In genomic region chr19:44111910-44112463, GRCh38 we compare ENCODE assay signal across 9 cellular contexts. TPM values are rescaled to one million over a fixed set of nuclear protein-coding genes. Genes with fewer than 3 reads are reported as not detected.
DNase-seq lines count a peak whose midpoint lies in the region; ATAC-seq and TF ChIP-seq lines count a peak whose summit lies in the region.
"Had no signal": no experiment of that assay in that cellular context is flagged by ENCODE, and none has a peak within 500 bp of the region (broad histone marks: within the 10 kb centered on the region; RNA-seq: fewer than 3 reads in every experiment).

No MANE protein-coding gene starts in this region.

- no peak overlapping the region for H3K27ac Mint-ChIP-seq in stimulated activated naive CD8-positive, alpha-beta T cell treated with anti-CD3 and anti-CD28 coated beads, Interleukin-15, amount 100 ng/mL, for 72 hours

- no peaks in the 10 kb centered on the region for H3K27me3 ChIP-seq in adipocyte (replicated peaks; ENCODE audit: control insufficient read depth, insufficient read depth, low read length)
- H3K27me3 ChIP-seq in iPS-18a (ENCODE audit: control insufficient read depth, insufficient read depth, low read length), result no peaks in the 10 kb centered on the region
- no peaks in the 10 kb centered on the region for H3K27me3 ChIP-seq in MM.1S (replicated peaks; ENCODE audit: insufficient read depth, low read length)
- H3K27me3 ChIP-seq: SJSA1 had no signal

- no peak overlapping the region for H3K4me2 ChIP-seq in MM.1S (ENCODE audit: low read depth, low read length)

- H2AFZ ChIP-seq in MM.1S (ENCODE audit: low read length), result no peak overlapping the region

- no peaks in the 10 kb centered on the region for H4K20me1 ChIP-seq in MM.1S (ENCODE audit: insufficient read depth, low read length)

- H3K79me2 ChIP-seq in MM.1S (ENCODE audit: low read length), result no peaks in the 10 kb centered on the region

- no peak for TF ChIP-seq CTCF in MM.1S (IDR thresholded peaks at IDR 0.05; ENCODE audit: low read length)

- H3K36me3 ChIP-seq in adipocyte (ENCODE audit: control insufficient read depth, insufficient read depth, low read length, severe bottlenecking) (peaks cover 26% of the 10 kb centered on the region), iPS-18a (ENCODE audit: control insufficient read depth, low read depth, low read length) (peaks cover 8% of the 10 kb centered on the region), MM.1S (replicated peaks; ENCODE audit: insufficient read depth, low read length) (no peaks in the 10 kb centered on the region; the same call in 1 of the 2 replicates)

- H3K27ac ChIP-seq in iPS-18a (ENCODE audit: low read length) (no peak overlapping the region), MM.1S (ENCODE audit: low read length) (no peak overlapping the region)
- H3K27ac ChIP-seq: SJSA1 had no signal

- H3K4me1 ChIP-seq in adipocyte (ENCODE audit: control insufficient read depth, insufficient read depth, low read length) (peaks cover 14% of the 10 kb centered on the region), iPS-18a (ENCODE audit: control insufficient read depth, low read depth, low read length) (no peaks in the 10 kb centered on the region), MM.1S (ENCODE audit: low read length) (0 out of 2 replicates have a peak, but pooled peaks cover 3% of the 10 kb centered on the region)

- H3K9ac ChIP-seq in adipocyte (ENCODE audit: low read length) (peak overlapping the region; percentile 90), iPS-18a (ENCODE audit: low read length) (peak overlapping the region; percentile 92), MM.1S (ENCODE audit: low read length) (no peak overlapping the region)

- DNase-seq in D341Med (ENCODE audit: low spot score) (peak; percentile 33), M059J (ENCODE audit: low read depth) (peak; percentile 71), adipocyte (ENCODE audit: low read depth) (peak; percentile 91), MM.1S (no peak), RPMI8226 (no peak)
- DNase-seq in stimulated activated naive CD8-positive, alpha-beta T cell treated with anti-CD3 and anti-CD28 coated beads, Interleukin-15, amount 100 ng/mL, for 72 hours, result peak in 1 of 2 donors; percentile 23

- H3K4me1 Mint-ChIP-seq in stimulated activated naive CD8-positive, alpha-beta T cell treated with anti-CD3 and anti-CD28 coated beads, Interleukin-15, amount 100 ng/mL, for 72 hours, result peaks cover 15% of the 10 kb centered on the region

- peaks cover 35 to 37% of the 10 kb centered on the region in 2 donors for H3K9me3 Mint-ChIP-seq in stimulated activated naive CD8-positive, alpha-beta T cell treated with anti-CD3 and anti-CD28 coated beads, Interleukin-15, amount 100 ng/mL, for 72 hours

- no peaks in the 10 kb centered on the region for H3K9me2 ChIP-seq in MM.1S (replicated peaks; ENCODE audit: insufficient read depth, low read length)

- H3K27me3 Mint-ChIP-seq in stimulated activated naive CD8-positive, alpha-beta T cell treated with anti-CD3 and anti-CD28 coated beads, Interleukin-15, amount 100 ng/mL, for 72 hours, result no peaks in the 10 kb centered on the region

- H3K4me3 ChIP-seq in adipocyte (ENCODE audit: low read length), result peak overlapping the region; percentile 95
- peak overlapping the region; percentile 93 for H3K4me3 ChIP-seq in iPS-18a (ENCODE audit: low read length)
- H3K4me3 ChIP-seq in MM.1S (ENCODE audit: low read length), result no peak overlapping the region

- H3K9me3 ChIP-seq in adipocyte (ENCODE audit: control insufficient read depth, low read length), result peaks cover 17% of the 10 kb centered on the region
- H3K9me3 ChIP-seq in iPS-18a (ENCODE audit: control insufficient read depth, low read depth, low read length), result peaks cover 9% of the 10 kb centered on the region
- no peaks in the 10 kb centered on the region for H3K9me3 ChIP-seq in MM.1S (replicated peaks; ENCODE audit: insufficient read depth, low read length)
- H3K9me3 ChIP-seq: SJSA1 had no signal

- peak; percentile 49 for ATAC-seq in stimulated activated naive CD8-positive, alpha-beta T cell treated with anti-CD3 and anti-CD28 coated beads, Interleukin-15, amount 100 ng/mL, for 72 hours
- no peak for ATAC-seq in GM21447 (IDR thresholded peaks at IDR 0.05; ENCODE audit: unreplicated experiment)

- peak overlapping the region; percentile 59 to 97 for H3K4me3 Mint-ChIP-seq in stimulated activated naive CD8-positive, alpha-beta T cell treated with anti-CD3 and anti-CD28 coated beads, Interleukin-15, amount 100 ng/mL, for 72 hours

- no peaks in the 10 kb centered on the region for H3F3A ChIP-seq in MM.1S (ENCODE audit: insufficient read depth, low read length)

RNA-seq across cellular contexts. Expression of gene ZNF225, which starts 1.2 kb away (rescaled TPM):
- total RNA-seq in M059J (2014; rRNA removed; shearing (Covaris generic)), result 2.4 and 3.9 TPM in 2 replicates

RNA-seq across cellular contexts. Expression of gene ZNF224, which starts 17.8 kb away (rescaled TPM):
- total RNA-seq in M059J (2014; rRNA removed; shearing (Covaris generic)), result 12.4 and 14.3 TPM in 2 replicates

RNA-seq across cellular contexts. Expression of gene ZNF234, which starts 29.4 kb away (rescaled TPM):
- 3.6 and 6.9 TPM in 2 replicates for total RNA-seq in M059J (2014; rRNA removed; shearing (Covaris generic))

RNA-seq across cellular contexts. Expression of gene ZNF284, which starts 40.0 kb away (rescaled TPM):
- total RNA-seq in M059J (2014; rRNA removed; shearing (Covaris generic)), result 1.3 and 2.6 TPM in 2 replicates

RNA-seq across cellular contexts. Expression of gene ZNF226, which starts 52.9 kb away (rescaled TPM):
- total RNA-seq in M059J (2014; rRNA removed; shearing (Covaris generic)), result 9.7 and 20.7 TPM in 2 replicates

Comparison
In these comparisons a context has a peak if more than half of its experiments do, and no peak if none do; other contexts are left out.
1. DNase-seq: peak in D341Med (single experiment), M059J (single experiment) and adipocyte (single experiment); none in MM.1S (single experiment) and RPMI8226 (single experiment).